ENCODE assay signal across 1 cellular context in the genomic region with DNA sequence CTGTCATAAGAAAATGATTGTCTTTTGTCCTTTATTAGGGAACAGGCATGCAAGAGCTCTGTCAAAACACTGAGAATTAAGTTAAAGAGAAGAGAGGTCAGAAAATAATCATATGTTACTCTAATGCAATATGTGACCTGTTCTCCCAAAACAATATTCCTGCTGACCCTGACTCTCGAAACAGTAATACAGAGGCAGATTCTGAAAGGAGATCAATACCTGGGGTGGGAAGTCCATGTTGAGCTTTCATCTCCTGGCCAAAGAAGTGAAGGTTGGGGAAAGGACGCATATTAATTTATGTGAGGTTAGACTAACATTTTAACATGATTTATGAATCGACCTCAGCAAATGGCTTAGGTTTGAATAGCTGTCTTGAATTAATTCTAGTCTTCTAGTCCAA.
TF ChIP-seq lines count a peak whose summit lies in the region.

No MANE protein-coding gene starts in this region.

TF ChIP-seq in HepG2, 621 proteins besides CTCF, POLR2A, EP300 and RAD21 (continued from another document):
- peak; percentile 45; the same call in 1 of the 2 replicates for TF ChIP-seq PAXIP1 (CRISPR knock-in tag; conservative IDR thresholded peaks at IDR 0.05)
- peak; percentile 83 for TF ChIP-seq POGZ (CRISPR knock-in tag; IDR thresholded peaks at IDR 0.05)
- TF ChIP-seq CREB1 (IDR thresholded peaks at IDR 0.05), result no peak
- peak; percentile 36; the same call in 1 of the 2 replicates for TF ChIP-seq CREB1 (CRISPR knock-in tag; IDR thresholded peaks at IDR 0.05)
- peak; percentile 73; the same call in 1 of the 2 replicates for TF ChIP-seq ZKSCAN5 (CRISPR knock-in tag; IDR thresholded peaks at IDR 0.05)
- TF ChIP-seq SALL1 (CRISPR knock-in tag; IDR thresholded peaks at IDR 0.05), result peak; percentile 75; the same call in 1 of the 2 replicates
- no peak for TF ChIP-seq TBX3 (IDR thresholded peaks at IDR 0.05; ENCODE audit: borderline replicate concordance)
- TF ChIP-seq ONECUT2 (CRISPR knock-in tag; IDR thresholded peaks at IDR 0.05), result peak; percentile 71
- TF ChIP-seq SOX13 (IDR thresholded peaks at IDR 0.05), result no peak
- TF ChIP-seq SOX13 (CRISPR knock-in tag; conservative IDR thresholded peaks at IDR 0.05 in 1 of 2, IDR thresholded peaks at IDR 0.05 in 1 of 2), result peak in 1 of 2 experiments; percentile 37; a peak in 1 of 4 replicates
- peak; percentile 21; the same call in 1 of the 2 replicates for TF ChIP-seq ARID5B (CRISPR knock-in tag; IDR thresholded peaks at IDR 0.05)
- TF ChIP-seq NR2F2 (IDR thresholded peaks at IDR 0.05; ENCODE audit: borderline replicate concordance, low read depth), result peak; percentile 62
- no peak for TF ChIP-seq ZBTB3 (CRISPR knock-in tag; IDR thresholded peaks at IDR 0.05; ENCODE audit: borderline replicate concordance, low read depth)
- TF ChIP-seq ZMYM4 (CRISPR knock-in tag; IDR thresholded peaks at IDR 0.05), result peak; percentile 80
- TF ChIP-seq YEATS4 (CRISPR knock-in tag; IDR thresholded peaks at IDR 0.05; ENCODE audit: borderline replicate concordance), result no peak
- peak; percentile 69; the same call in 1 of the 2 replicates for TF ChIP-seq HOMEZ (CRISPR knock-in tag; IDR thresholded peaks at IDR 0.05; ENCODE audit: low read depth)
- 0 out of 2 replicates have a peak, but pooled peaks have one; percentile 35 for TF ChIP-seq GATAD2A (CRISPR knock-in tag; IDR thresholded peaks at IDR 0.05)
- TF ChIP-seq ZNF788 (CRISPR knock-in tag; IDR thresholded peaks at IDR 0.05; ENCODE audit: borderline replicate concordance), result no peak
- TF ChIP-seq, protein P1, sequence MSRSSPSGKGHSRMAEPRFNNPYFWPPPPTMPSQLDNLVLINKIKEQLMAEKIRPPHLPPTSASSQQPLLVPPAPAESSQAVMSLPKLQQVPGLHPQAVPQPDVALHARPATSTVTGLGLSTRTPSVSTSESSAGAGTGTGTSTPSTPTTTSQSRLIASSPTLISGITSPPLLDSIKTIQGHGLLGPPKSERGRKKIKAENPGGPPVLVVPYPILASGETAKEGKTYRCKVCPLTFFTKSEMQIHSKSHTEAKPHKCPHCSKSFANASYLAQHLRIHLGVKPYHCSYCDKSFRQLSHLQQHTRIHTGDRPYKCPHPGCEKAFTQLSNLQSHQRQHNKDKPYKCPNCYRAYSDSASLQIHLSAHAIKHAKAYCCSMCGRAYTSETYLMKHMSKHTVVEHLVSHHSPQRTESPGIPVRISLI (CRISPR knock-in tag; IDR thresholded peaks at IDR 0.05; ENCODE audit: borderline replicate concordance), result no peak
- TF ChIP-seq CEBPB (IDR thresholded peaks at IDR 0.05; ENCODE audit: borderline replicate concordance, low read depth, low read length), result no peak
- TF ChIP-seq, protein P2, sequence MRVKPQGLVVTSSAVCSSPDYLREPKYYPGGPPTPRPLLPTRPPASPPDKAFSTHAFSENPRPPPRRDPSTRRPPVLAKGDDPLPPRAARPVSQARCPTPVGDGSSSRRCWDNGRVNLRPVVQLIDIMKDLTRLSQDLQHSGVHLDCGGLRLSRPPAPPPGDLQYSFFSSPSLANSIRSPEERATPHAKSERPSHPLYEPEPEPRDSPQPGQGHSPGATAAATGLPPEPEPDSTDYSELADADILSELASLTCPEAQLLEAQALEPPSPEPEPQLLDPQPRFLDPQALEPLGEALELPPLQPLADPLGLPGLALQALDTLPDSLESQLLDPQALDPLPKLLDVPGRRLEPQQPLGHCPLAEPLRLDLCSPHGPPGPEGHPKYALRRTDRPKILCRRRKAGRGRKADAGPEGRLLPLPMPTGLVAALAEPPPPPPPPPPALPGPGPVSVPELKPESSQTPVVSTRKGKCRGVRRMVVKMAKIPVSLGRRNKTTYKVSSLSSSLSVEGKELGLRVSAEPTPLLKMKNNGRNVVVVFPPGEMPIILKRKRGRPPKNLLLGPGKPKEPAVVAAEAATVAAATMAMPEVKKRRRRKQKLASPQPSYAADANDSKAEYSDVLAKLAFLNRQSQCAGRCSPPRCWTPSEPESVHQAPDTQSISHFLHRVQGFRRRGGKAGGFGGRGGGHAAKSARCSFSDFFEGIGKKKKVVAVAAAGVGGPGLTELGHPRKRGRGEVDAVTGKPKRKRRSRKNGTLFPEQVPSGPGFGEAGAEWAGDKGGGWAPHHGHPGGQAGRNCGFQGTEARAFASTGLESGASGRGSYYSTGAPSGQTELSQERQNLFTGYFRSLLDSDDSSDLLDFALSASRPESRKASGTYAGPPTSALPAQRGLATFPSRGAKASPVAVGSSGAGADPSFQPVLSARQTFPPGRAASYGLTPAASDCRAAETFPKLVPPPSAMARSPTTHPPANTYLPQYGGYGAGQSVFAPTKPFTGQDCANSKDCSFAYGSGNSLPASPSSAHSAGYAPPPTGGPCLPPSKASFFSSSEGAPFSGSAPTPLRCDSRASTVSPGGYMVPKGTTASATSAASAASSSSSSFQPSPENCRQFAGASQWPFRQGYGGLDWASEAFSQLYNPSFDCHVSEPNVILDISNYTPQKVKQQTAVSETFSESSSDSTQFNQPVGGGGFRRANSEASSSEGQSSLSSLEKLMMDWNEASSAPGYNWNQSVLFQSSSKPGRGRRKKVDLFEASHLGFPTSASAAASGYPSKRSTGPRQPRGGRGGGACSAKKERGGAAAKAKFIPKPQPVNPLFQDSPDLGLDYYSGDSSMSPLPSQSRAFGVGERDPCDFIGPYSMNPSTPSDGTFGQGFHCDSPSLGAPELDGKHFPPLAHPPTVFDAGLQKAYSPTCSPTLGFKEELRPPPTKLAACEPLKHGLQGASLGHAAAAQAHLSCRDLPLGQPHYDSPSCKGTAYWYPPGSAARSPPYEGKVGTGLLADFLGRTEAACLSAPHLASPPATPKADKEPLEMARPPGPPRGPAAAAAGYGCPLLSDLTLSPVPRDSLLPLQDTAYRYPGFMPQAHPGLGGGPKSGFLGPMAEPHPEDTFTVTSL (CRISPR knock-in tag; IDR thresholded peaks at IDR 0.05; ENCODE audit: borderline replicate concordance), result peak; percentile 70; the same call in 1 of the 2 replicates
- TF ChIP-seq ZBTB7A (CRISPR knock-in tag; IDR thresholded peaks at IDR 0.05), result no peak
- no peak for TF ChIP-seq ARID2 (CRISPR knock-in tag; IDR thresholded peaks at IDR 0.05; ENCODE audit: borderline replicate concordance)
- TF ChIP-seq ARNTL (CRISPR knock-in tag; IDR thresholded peaks at IDR 0.05), result no peak
